Comparison of ENCODE assay signal across 1 cellular context in genomic region chr9:74952281-74953151, GRCh38.
TF ChIP-seq lines count a peak whose summit lies in the region.

A gene with protein sequence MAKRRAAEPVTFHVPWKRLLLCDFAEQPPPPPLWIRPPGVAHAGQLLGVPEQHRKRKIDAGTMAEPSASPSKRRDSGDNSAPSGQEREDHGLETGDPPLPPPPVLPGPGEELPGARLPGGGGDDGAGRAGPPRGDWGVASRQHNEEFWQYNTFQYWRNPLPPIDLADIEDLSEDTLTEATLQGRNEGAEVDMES (minus strand): TSS chr9:74952912. CDS start chr9:74952611, 301 bp downstream.

TF ChIP-seq in HepG2, 621 proteins besides CTCF, POLR2A, EP300 and RAD21 (continued from another document and continues in another):
- TF ChIP-seq, protein P1, sequence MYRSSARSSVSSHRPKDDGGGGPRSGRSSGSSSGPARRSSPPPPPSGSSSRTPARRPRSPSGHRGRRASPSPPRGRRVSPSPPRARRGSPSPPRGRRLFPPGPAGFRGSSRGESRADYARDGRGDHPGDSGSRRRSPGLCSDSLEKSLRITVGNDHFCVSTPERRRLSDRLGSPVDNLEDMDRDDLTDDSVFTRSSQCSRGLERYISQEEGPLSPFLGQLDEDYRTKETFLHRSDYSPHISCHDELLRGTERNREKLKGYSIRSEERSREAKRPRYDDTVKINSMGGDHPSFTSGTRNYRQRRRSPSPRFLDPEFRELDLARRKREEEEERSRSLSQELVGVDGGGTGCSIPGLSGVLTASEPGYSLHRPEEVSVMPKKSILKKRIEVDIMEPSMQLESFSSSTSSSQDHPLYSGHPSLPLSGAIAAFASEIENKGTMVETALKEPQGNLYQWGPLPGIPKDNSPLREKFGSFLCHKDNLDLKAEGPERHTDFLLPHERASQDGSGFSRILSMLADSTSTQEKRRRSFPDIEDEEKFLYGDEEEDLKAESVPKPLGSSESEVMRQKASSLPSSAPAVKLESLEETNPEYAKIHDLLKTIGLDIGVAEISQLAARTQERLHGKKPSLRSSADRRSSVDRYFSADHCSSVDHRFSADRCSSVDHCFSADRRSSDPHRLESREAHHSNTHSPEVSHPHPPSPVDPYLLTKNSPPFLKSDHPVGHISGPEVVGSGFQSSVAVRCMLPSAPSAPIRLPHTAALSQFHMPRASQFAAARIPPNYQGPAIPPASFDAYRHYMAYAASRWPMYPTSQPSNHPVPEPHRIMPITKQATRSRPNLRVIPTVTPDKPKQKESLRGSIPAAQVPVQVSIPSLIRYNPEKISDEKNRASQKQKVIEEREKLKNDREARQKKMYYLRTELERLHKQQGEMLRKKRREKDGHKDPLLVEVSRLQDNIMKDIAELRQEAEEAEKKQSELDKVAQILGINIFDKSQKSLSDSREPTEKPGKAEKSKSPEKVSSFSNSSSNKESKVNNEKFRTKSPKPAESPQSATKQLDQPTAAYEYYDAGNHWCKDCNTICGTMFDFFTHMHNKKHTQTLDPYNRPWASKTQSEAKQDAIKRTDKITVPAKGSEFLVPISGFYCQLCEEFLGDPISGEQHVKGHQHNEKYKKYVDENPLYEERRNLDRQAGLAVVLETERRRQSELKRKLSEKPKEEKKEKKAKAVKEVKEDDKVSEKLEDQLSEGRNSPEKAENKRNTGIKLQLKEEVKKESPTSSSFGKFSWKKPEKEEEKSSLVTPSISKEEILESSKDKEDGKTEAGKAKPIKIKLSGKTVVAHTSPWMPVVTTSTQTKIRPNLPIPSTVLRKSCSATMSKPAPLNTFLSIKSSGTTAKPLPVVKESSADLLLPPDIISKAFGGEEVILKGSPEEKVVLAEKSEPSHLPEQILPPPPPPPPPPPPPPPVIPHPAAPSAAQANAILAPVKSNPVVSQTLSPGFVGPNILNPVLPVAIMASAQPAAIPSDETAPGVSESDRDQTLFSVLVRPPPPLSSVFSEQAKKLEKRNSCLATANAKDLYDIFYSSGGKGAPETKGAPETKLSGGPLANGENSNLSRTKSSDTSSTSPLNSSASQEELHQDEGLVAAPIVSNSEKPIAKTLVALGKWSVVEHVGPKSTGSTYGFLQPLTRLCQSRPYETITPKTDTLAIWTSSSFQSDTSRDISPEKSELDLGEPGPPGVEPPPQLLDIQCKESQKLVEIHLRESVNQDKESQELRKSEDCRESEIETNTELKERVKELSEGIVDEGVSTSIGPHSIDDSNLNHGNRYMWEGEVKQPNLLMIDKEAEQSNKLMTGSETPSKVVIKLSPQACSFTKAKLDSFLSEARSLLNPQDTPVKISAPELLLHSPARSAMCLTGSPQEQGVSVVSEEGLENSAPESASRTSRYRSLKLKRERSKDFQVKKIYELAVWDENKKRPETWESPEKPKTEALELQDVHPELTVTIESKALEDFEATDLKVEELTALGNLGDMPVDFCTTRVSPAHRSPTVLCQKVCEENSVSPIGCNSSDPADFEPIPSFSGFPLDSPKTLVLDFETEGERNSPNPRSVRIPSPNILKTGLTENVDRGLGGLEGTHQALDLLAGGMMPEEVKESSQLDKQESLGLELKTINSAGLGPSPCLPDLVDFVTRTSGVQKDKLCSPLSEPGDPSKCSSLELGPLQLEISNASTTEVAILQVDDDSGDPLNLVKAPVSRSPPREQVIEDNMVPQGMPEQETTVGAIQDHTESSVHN (CRISPR knock-in tag; IDR thresholded peaks at IDR 0.05), result no peak
- TF ChIP-seq SNAPC2 (CRISPR knock-in tag; IDR thresholded peaks at IDR 0.05) (peak; percentile 28; the same call in 1 of the 2 replicates), AGO2 (optimal IDR thresholded peaks at IDR 0.05; ENCODE audit: low read depth, low read length) (peak; percentile 93), CENPBD1 (CRISPR knock-in tag; IDR thresholded peaks at IDR 0.05; ENCODE audit: borderline replicate concordance, low read depth) (0 out of 2 replicates have a peak, but pooled peaks have one; percentile 51), ZNF3 (CRISPR knock-in tag; IDR thresholded peaks at IDR 0.05) (no peak), SMAD9 (CRISPR knock-in tag; IDR thresholded peaks at IDR 0.05) (no peak; the same call in 1 of the 2 replicates), SMAD3 (CRISPR knock-in tag; IDR thresholded peaks at IDR 0.05) (peak; percentile 46; the same call in 1 of the 2 replicates), ZNF33B (CRISPR knock-in tag; IDR thresholded peaks at IDR 0.05) (peak; percentile 94; the same call in 1 of the 2 replicates), ZSCAN9 (CRISPR knock-in tag; IDR thresholded peaks at IDR 0.05; ENCODE audit: borderline replicate concordance) (peak; percentile 27; the same call in 1 of the 2 replicates), ZNF607 (CRISPR knock-in tag; IDR thresholded peaks at IDR 0.05; ENCODE audit: borderline replicate concordance) (no peak), POGK (CRISPR knock-in tag; conservative IDR thresholded peaks at IDR 0.05) (peak; percentile 73), ZNF788 (CRISPR knock-in tag; IDR thresholded peaks at IDR 0.05; ENCODE audit: borderline replicate concordance) (peak; percentile 79), KAT7 (CRISPR knock-in tag; IDR thresholded peaks at IDR 0.05; ENCODE audit: borderline replicate concordance) (peak; percentile 69; the same call in 1 of the 2 replicates), CERS6 (CRISPR knock-in tag; IDR thresholded peaks at IDR 0.05) (0 out of 2 replicates have a peak, but pooled peaks have one; percentile 31), ZNF333 (CRISPR knock-in tag; IDR thresholded peaks at IDR 0.05; ENCODE audit: borderline replicate concordance) (0 out of 2 replicates have a peak, but pooled peaks have one; percentile 81), PPARG (CRISPR knock-in tag; conservative IDR thresholded peaks at IDR 0.05) (no peak), RORA (CRISPR knock-in tag; IDR thresholded peaks at IDR 0.05) (no peak), ZFP82 (CRISPR knock-in tag; IDR thresholded peaks at IDR 0.05; ENCODE audit: borderline replicate concordance) (no peak), ZNF883 (CRISPR knock-in tag; IDR thresholded peaks at IDR 0.05; ENCODE audit: not compliant biosample characterization) (peak; percentile 94), ZNF317 (CRISPR knock-in tag; IDR thresholded peaks at IDR 0.05) (no peak; the same call in 1 of the 2 replicates), ZNF737 (CRISPR knock-in tag; IDR thresholded peaks at IDR 0.05; ENCODE audit: borderline replicate concordance) (peak; percentile 85), MAFF (IDR thresholded peaks at IDR 0.05; ENCODE audit: low read depth, low read length) (no peak), TCF7 (IDR thresholded peaks at IDR 0.05; ENCODE audit: low read depth) (no peak), ZNF530 (CRISPR knock-in tag; IDR thresholded peaks at IDR 0.05; ENCODE audit: low read depth) (0 out of 2 replicates have a peak, but pooled peaks have one; percentile 42), ZNF138 (CRISPR knock-in tag; IDR thresholded peaks at IDR 0.05; ENCODE audit: low read depth) (no peak), ZNF879 (CRISPR knock-in tag; IDR thresholded peaks at IDR 0.05) (peak; percentile 83; the same call in 1 of the 2 replicates), ONECUT2 (CRISPR knock-in tag; IDR thresholded peaks at IDR 0.05) (no peak), ZNF672 (CRISPR knock-in tag; IDR thresholded peaks at IDR 0.05) (no peak; the same call in 1 of the 2 replicates), YY1 (IDR thresholded peaks at IDR 0.05; ENCODE audit: insufficient read depth, insufficient replicate concordance, low read depth, low read length) (peak; percentile 76), ZNF136 (CRISPR knock-in tag; IDR thresholded peaks at IDR 0.05; ENCODE audit: low read depth) (peak; percentile 30; the same call in 1 of the 2 replicates), RNF219 (CRISPR knock-in tag; IDR thresholded peaks at IDR 0.05) (no peak), ZMYM4 (CRISPR knock-in tag; IDR thresholded peaks at IDR 0.05) (peak; percentile 81), NPAS2 (CRISPR knock-in tag; IDR thresholded peaks at IDR 0.05; ENCODE audit: borderline replicate concordance) (no peak), REL (CRISPR knock-in tag; conservative IDR thresholded peaks at IDR 0.05) (peak; percentile 39; the same call in 1 of the 2 replicates)
- TF ChIP-seq, protein P2, sequence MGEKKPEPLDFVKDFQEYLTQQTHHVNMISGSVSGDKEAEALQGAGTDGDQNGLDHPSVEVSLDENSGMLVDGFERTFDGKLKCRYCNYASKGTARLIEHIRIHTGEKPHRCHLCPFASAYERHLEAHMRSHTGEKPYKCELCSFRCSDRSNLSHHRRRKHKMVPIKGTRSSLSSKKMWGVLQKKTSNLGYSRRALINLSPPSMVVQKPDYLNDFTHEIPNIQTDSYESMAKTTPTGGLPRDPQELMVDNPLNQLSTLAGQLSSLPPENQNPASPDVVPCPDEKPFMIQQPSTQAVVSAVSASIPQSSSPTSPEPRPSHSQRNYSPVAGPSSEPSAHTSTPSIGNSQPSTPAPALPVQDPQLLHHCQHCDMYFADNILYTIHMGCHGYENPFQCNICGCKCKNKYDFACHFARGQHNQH (CRISPR knock-in tag; IDR thresholded peaks at IDR 0.05), result peak; percentile 67; the same call in 1 of the 2 replicates
- TF ChIP-seq, protein P3, sequence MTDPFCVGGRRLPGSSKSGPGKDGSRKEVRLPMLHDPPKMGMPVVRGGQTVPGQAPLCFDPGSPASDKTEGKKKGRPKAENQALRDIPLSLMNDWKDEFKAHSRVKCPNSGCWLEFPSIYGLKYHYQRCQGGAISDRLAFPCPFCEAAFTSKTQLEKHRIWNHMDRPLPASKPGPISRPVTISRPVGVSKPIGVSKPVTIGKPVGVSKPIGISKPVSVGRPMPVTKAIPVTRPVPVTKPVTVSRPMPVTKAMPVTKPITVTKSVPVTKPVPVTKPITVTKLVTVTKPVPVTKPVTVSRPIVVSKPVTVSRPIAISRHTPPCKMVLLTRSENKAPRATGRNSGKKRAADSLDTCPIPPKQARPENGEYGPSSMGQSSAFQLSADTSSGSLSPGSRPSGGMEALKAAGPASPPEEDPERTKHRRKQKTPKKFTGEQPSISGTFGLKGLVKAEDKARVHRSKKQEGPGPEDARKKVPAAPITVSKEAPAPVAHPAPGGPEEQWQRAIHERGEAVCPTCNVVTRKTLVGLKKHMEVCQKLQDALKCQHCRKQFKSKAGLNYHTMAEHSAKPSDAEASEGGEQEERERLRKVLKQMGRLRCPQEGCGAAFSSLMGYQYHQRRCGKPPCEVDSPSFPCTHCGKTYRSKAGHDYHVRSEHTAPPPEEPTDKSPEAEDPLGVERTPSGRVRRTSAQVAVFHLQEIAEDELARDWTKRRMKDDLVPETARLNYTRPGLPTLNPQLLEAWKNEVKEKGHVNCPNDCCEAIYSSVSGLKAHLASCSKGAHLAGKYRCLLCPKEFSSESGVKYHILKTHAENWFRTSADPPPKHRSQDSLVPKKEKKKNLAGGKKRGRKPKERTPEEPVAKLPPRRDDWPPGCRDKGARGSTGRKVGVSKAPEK (CRISPR knock-in tag; IDR thresholded peaks at IDR 0.05; ENCODE audit: borderline replicate concordance), result no peak
- TF ChIP-seq, protein P4, sequence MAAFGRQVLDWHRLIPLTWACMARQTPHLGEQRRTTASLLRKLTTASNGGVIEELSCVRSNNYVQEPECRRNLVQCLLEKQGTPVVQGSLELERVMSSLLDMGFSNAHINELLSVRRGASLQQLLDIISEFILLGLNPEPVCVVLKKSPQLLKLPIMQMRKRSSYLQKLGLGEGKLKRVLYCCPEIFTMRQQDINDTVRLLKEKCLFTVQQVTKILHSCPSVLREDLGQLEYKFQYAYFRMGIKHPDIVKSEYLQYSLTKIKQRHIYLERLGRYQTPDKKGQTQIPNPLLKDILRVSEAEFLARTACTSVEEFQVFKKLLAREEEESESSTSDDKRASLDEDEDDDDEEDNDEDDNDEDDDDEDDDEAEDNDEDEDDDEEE (CRISPR knock-in tag; IDR thresholded peaks at IDR 0.05), result peak; percentile 96
- TF ChIP-seq, protein P5, sequence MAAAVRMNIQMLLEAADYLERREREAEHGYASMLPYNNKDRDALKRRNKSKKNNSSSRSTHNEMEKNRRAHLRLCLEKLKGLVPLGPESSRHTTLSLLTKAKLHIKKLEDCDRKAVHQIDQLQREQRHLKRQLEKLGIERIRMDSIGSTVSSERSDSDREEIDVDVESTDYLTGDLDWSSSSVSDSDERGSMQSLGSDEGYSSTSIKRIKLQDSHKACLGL (CRISPR knock-in tag; IDR thresholded peaks at IDR 0.05), result peak; percentile 87
